Comparison of ENCODE assay signal across 9 cellular contexts in the genomic region with DNA sequence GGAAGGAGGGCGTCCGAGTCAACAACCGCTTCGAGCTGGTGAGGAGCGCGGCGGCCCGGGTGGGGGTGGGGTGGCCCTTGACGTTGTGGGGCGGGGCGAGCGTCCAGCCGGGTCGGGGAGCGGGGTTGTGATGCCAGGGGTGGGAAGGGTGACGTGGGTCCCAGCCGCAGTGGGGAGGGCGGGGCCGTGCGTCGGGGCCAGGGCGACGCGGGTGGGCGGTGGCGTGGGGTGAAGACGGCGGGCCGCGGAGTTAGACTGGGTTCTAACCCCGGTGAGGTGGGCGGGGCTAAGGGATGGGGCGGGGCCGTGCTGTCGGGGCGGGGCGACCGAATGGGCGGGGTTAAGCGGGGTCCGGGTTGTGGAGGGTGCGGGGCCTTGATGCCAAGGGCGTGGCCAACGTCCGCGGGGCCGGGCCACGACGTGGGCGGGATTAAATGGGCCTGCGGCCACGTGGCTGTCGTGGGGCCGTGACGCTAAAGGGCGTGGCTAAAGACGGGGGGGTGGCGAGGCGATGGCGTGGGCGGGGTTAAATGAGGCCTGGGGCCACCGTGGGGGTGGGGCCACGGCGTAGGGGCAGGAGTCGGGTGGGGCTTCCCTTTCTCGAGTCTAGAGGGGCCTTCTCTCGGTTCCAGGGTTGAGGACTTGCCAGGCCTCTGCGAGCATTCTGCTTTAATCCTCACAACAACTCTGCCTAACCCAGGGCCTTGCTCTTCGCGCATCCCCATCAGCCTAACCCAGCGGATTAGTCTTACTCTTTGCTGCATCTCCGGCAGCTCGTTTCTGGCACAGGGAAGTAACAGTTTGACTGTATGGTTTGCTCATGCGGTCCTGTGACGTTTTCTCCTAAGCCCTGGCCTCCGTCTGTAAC. TPM values are rescaled to one million over a fixed set of nuclear protein-coding genes. Genes with fewer than 3 reads are reported as not detected.
DNase-seq lines count a peak whose midpoint lies in the region; ATAC-seq, FAIRE-seq and TF ChIP-seq lines count a peak whose summit lies in the region.
"Had no signal": no experiment of that assay in that cellular context is flagged by ENCODE, and none has a peak within 500 bp of the region (broad histone marks: within the 10 kb centered on the region; RNA-seq: fewer than 3 reads in every experiment).

No MANE protein-coding gene starts in this region.

- peaks cover 16% of the 10 kb centered on the region for H3K36me3 ChIP-seq in CD8-positive, alpha-beta memory T cell (ENCODE audit: insufficient read depth, low read length)
- H3K36me3 ChIP-seq in HUES6 (ENCODE audit: control insufficient read depth, insufficient read depth, low read length) (peaks cover 29% of the 10 kb centered on the region), OCI-LY1 (ENCODE audit: insufficient read depth, low read length) (peaks cover 46% of the 10 kb centered on the region), endothelial cell of umbilical vein (ENCODE audit: control insufficient read depth in 2 of 2, extremely low read depth in 1 of 2, insufficient read depth in 2 of 2, low read length in 2 of 2) (peaks cover 4 to 9% of the 10 kb centered on the region in 2 experiments)

- H3K4me1 Mint-ChIP-seq in CD8-positive, alpha-beta memory T cell, result peaks cover 18 to 28% (median 21%) of the 10 kb centered on the region in 3 donors
- peaks cover 15% of the 10 kb centered on the region for H3K4me1 Mint-ChIP-seq in mesothelial cell of epicardium

- CTCF ChIA-PET in CD8-positive, alpha-beta memory T cell (lab: Charles Lee), result interaction anchor here (0.9 to 4.7 kb wide), 9 partner anchors 9 to 174 kb away, joined by 3 to 25 read pairs (median 4); a partner anchor contains a TSS
- CTCF ChIA-PET in endothelial cell of umbilical vein (lab: Charles Lee), result interaction anchor here (0.8 to 2.2 kb wide), 7 partner anchors 10 to 250 kb away, joined by 3 to 20 read pairs (median 6); no protein-coding TSS in a partner anchor

- H3K27me3 Mint-ChIP-seq in CD8-positive, alpha-beta memory T cell, result no peaks in the 10 kb centered on the region
- no peaks in the 10 kb centered on the region for H3K27me3 Mint-ChIP-seq in mesothelial cell of epicardium (ENCODE audit: low read depth)

- H3K9me3 ChIP-seq in CD8-positive, alpha-beta memory T cell (ENCODE audit: low read length), result peaks cover 6% of the 10 kb centered on the region
- H3K9me3 ChIP-seq in HUES6 (ENCODE audit: control insufficient read depth, insufficient read depth, low read depth, low read length) (no peaks in the 10 kb centered on the region), OCI-LY1 (ENCODE audit: low read length) (peaks cover 12% of the 10 kb centered on the region), endothelial cell of umbilical vein (replicated peaks; ENCODE audit: control insufficient read depth, insufficient read depth, low read length) (no peaks in the 10 kb centered on the region)

- H4K20me1 ChIP-seq in OCI-LY1 (ENCODE audit: insufficient read depth, low read length) (no peaks in the 10 kb centered on the region), endothelial cell of umbilical vein (replicated peaks; ENCODE audit: control insufficient read depth, extremely low read depth, insufficient read depth, low read length) (peaks cover 13% of the 10 kb centered on the region)

- dilution Hi-C loops in endothelial cell of umbilical vein (cut with MboI; ENCODE audit: extremely low pct_ligation_motif_present, low sequenced_read_pairs), result no loop called here

- no peak for TF ChIP-seq POLR2A in endothelial cell of umbilical vein (IDR thresholded peaks at IDR 0.05; ENCODE audit: low read depth, low read length)

- peak overlapping the region; percentile 66 for H3K4me2 ChIP-seq in OCI-LY1 (ENCODE audit: low read length)
- H3K4me2 ChIP-seq in endothelial cell of umbilical vein (ENCODE audit: insufficient read depth, low read length), result peak overlapping the region; percentile 84

- peak overlapping the region; percentile 98 for H3K27ac ChIP-seq in CD8-positive, alpha-beta memory T cell (ENCODE audit: low read depth, low read length)
- H3K27ac ChIP-seq in HUES6 (ENCODE audit: low read depth, low read length), result peak overlapping the region; percentile 96
- H3K27ac ChIP-seq in OCI-LY1 (ENCODE audit: low read depth, low read length, poor library complexity, severe bottlenecking), result peak overlapping the region; percentile 87
- peak overlapping the region; percentile 99 for H3K27ac ChIP-seq in endothelial cell of umbilical vein (ENCODE audit: insufficient read depth, low read depth, low read length)

- H3K4me1 ChIP-seq in CD8-positive, alpha-beta memory T cell (ENCODE audit: insufficient read depth, low read length), result peaks cover 21% of the 10 kb centered on the region
- H3K4me1 ChIP-seq in HUES6 (ENCODE audit: control insufficient read depth, insufficient read depth, low read length), result peaks cover 11% of the 10 kb centered on the region; the same call in 1 of the 2 replicates
- H3K4me1 ChIP-seq in OCI-LY1 (ENCODE audit: insufficient read depth, low read length, severe bottlenecking), result peaks cover 17% of the 10 kb centered on the region
- peaks cover 8% of the 10 kb centered on the region for H3K4me1 ChIP-seq in endothelial cell of umbilical vein (ENCODE audit: control insufficient read depth, extremely low read depth, insufficient read depth, low read length)

- peak overlapping the region; percentile 90 to 97 (median 93) for H3K4me3 Mint-ChIP-seq in CD8-positive, alpha-beta memory T cell
- peak overlapping the region; percentile 87 for H3K4me3 Mint-ChIP-seq in mesothelial cell of epicardium

- peak; percentile 95 for FAIRE-seq in endothelial cell of umbilical vein (lab: Jason Lieb, UNC)
- FAIRE-seq: endometrium had no signal

- peak overlapping the region; percentile 82 for H3K4me3 ChIP-seq in CD8-positive, alpha-beta memory T cell (ENCODE audit: low read length)
- H3K4me3 ChIP-seq in HUES6 (ENCODE audit: low read depth, low read length) (peak overlapping the region; percentile 83), OCI-LY1 (ENCODE audit: low read depth, low read length, poor library complexity, severe bottlenecking) (peak overlapping the region; percentile 76), endothelial cell of umbilical vein (replicated peaks in 1 of 3; ENCODE audit: insufficient read depth in 1 of 3, low read depth in 1 of 3, low read length in 3 of 3) (peak overlapping the region; percentile 76 to 86 (median 85))

- no peaks in the 10 kb centered on the region for H3F3A ChIP-seq in OCI-LY1 (ENCODE audit: insufficient read depth, low read length)

- intact Hi-C loops in endothelial cell of umbilical vein (cut with micrococcal nuclease), result loop anchor here (1.0 kb wide), 4 partner anchors 10 to 174 kb away; a partner anchor contains a TSS

- H3K9me2 ChIP-seq in OCI-LY1 (ENCODE audit: low read depth, low read length), result no peaks in the 10 kb centered on the region

- peak overlapping the region; percentile 98 to 100 (median 98) for H3K27ac Mint-ChIP-seq in CD8-positive, alpha-beta memory T cell
- peak overlapping the region; percentile 99 for H3K27ac Mint-ChIP-seq in mesothelial cell of epicardium

- BruUV-seq in endothelial cell of umbilical vein (replicated peaks; lab: Mats Ljungman, UMichigan), result no TSS peak

- peaks cover 29% of the 10 kb centered on the region for H3K79me2 ChIP-seq in OCI-LY1 (ENCODE audit: insufficient read depth, low read length)
- H3K79me2 ChIP-seq in endothelial cell of umbilical vein (ENCODE audit: control insufficient read depth, insufficient read depth, low read length), result peaks cover 39% of the 10 kb centered on the region

- POLR2A ChIA-PET in CD8-positive, alpha-beta memory T cell (lab: Charles Lee), result interaction anchor here (0.6 to 2.9 kb wide), 10 partner anchors 11 to 559 kb away, joined by 3 to 18 read pairs (median 4); no protein-coding TSS in a partner anchor
- POLR2A ChIA-PET in endothelial cell of umbilical vein (lab: Charles Lee), result interaction anchor here (0.6 to 2.2 kb wide), 4 partner anchors 10 to 113 kb away, joined by 3 to 8 read pairs (median 6); a partner anchor contains a TSS

- TF ChIP-seq CTCF in OCI-LY1 (IDR thresholded peaks at IDR 0.05; ENCODE audit: low read length), result no peak
- no peak for TF ChIP-seq CTCF in endothelial cell of umbilical vein (IDR thresholded peaks at IDR 0.05; ENCODE audit: extremely low read depth in 1 of 2, insufficient read depth in 1 of 2, low read depth in 1 of 2, low read length in 2 of 2)
- no peak for TF ChIP-seq CTCF in mesothelial cell of epicardium (IDR thresholded peaks at IDR 0.05; ENCODE audit: unreplicated experiment)

- peaks cover 3 to 7% (median 4%) of the 10 kb centered on the region in 5 donors for H3K9me3 Mint-ChIP-seq in CD8-positive, alpha-beta memory T cell
- no peaks in the 10 kb centered on the region for H3K9me3 Mint-ChIP-seq in mesothelial cell of epicardium

- H3K9me1 ChIP-seq in endothelial cell of umbilical vein (replicated peaks; ENCODE audit: control insufficient read depth, extremely low read depth, insufficient read depth, low read length), result no peaks in the 10 kb centered on the region

- H3K27me3 ChIP-seq in CD8-positive, alpha-beta memory T cell (ENCODE audit: insufficient read depth, low read length, poor library complexity, severe bottlenecking), result no peaks in the 10 kb centered on the region
- H3K27me3 ChIP-seq in HUES6 (ENCODE audit: control insufficient read depth, insufficient read depth, low read length) (no peaks in the 10 kb centered on the region), OCI-LY1 (ENCODE audit: insufficient read depth, low read length) (no peaks in the 10 kb centered on the region), endothelial cell of umbilical vein (ENCODE audit: control insufficient read depth in 2 of 2, insufficient read depth in 2 of 2, low read length in 2 of 2) (no peaks in the 10 kb centered on the region)

- peaks cover 5 to 39% (median 7%) of the 10 kb centered on the region in 3 donors for H3K36me3 Mint-ChIP-seq in CD8-positive, alpha-beta memory T cell
- peaks cover 13% of the 10 kb centered on the region for H3K36me3 Mint-ChIP-seq in mesothelial cell of epicardium

- no peak overlapping the region for H2AFZ ChIP-seq in OCI-LY1 (ENCODE audit: low read length)
- peak overlapping the region; percentile 62 for H2AFZ ChIP-seq in endothelial cell of umbilical vein (ENCODE audit: low read depth, low read length)

- ATAC-seq in GM21423 (IDR thresholded peaks at IDR 0.05; ENCODE audit: unreplicated experiment), result peak; percentile 70

- DNase-seq in CD8-positive, alpha-beta memory T cell, result peak; percentile 90 to 95 (median 94)
- DNase-seq in activated T-cell treated with anti-CD3 and anti-CD28 coated beads for 1 hour (ENCODE audit: low read depth), result peak; percentile 89
- DNase-seq in endothelial cell of umbilical vein (ENCODE audit: low read depth, low spot score), result peak; percentile 96
- peak; percentile 92 to 93 for DNase-seq in mesothelial cell of epicardium (ENCODE audit: low spot score in 2 of 2, unreplicated experiment in 2 of 2)
- peak; percentile 83 for DNase-seq in stimulated activated CD8-positive, alpha-beta memory T cell treated with anti-CD3 and anti-CD28 coated beads, Interleukin-15, amount 100 ng/mL, for 1 hour (ENCODE audit: low read depth)

- H3K9ac ChIP-seq in HUES6 (ENCODE audit: low read length) (peak overlapping the region; percentile 99), OCI-LY1 (ENCODE audit: low read length) (peak overlapping the region; percentile 82), endothelial cell of umbilical vein (replicated peaks; ENCODE audit: extremely low read depth, insufficient read depth, low read length) (peak overlapping the region; percentile 100)

RNA-seq across cellular contexts. Expression of a gene that starts 0.7 kb away (rescaled TPM):
- total RNA-seq in CD8-positive, alpha-beta memory T cell, result 100 to 1,000 TPM; 154 to 155 TPM
- polyA plus RNA-seq in CD8-positive, alpha-beta memory T cell, result 121 TPM
- 234 and 238 TPM in 2 replicates for total RNA-seq in endothelial cell of umbilical vein
- 193 and 194 TPM in 2 replicates for polyA plus RNA-seq in endothelial cell of umbilical vein
- polyA plus RNA-seq in endothelial cell of umbilical vein (2011; cell fraction: cytosol; rRNA removed), result 140 and 148 TPM in 2 replicates
- polyA plus RNA-seq in endothelial cell of umbilical vein (2011; cell fraction: nucleus; rRNA removed), result 494 and 552 TPM in 2 replicates
- 164 and 208 TPM in 2 replicates for polyA plus RNA-seq in endothelial cell of umbilical vein (2012)
- 112 and 144 TPM in 2 replicates for polyA minus RNA-seq in endothelial cell of umbilical vein
- polyA minus RNA-seq in endothelial cell of umbilical vein (2011; cell fraction: cytosol; rRNA and poly(A)+ RNA removed), result 49.4 TPM
- 96.9 and 129 TPM in 2 replicates for polyA minus RNA-seq in endothelial cell of umbilical vein (2011; cell fraction: nucleus; rRNA and poly(A)+ RNA removed)
- 304 to 323 TPM (median 313 TPM) in 3 replicates for total RNA-seq in mesothelial cell of epicardium

RNA-seq across cellular contexts. Expression of a gene that starts 44.6 kb away (rescaled TPM):
- 1 to 10 TPM; 1.9 to 2.6 TPM for total RNA-seq in CD8-positive, alpha-beta memory T cell
- polyA plus RNA-seq in CD8-positive, alpha-beta memory T cell, result 0.86 TPM
- total RNA-seq in endothelial cell of umbilical vein, result 3.2 and 4.0 TPM in 2 replicates
- polyA plus RNA-seq in endothelial cell of umbilical vein, result 4.2 and 4.9 TPM in 2 replicates
- 1.5 and 1.7 TPM in 2 replicates for polyA plus RNA-seq in endothelial cell of umbilical vein (2011; cell fraction: cytosol; rRNA removed)
- polyA plus RNA-seq in endothelial cell of umbilical vein (2011; cell fraction: nucleus; rRNA removed), result 16.7 and 18.4 TPM in 2 replicates
- 2.0 and 2.1 TPM in 2 replicates for polyA plus RNA-seq in endothelial cell of umbilical vein (2012)
- 6.7 and 14.2 TPM in 2 replicates for polyA minus RNA-seq in endothelial cell of umbilical vein
- 5.3 TPM for polyA minus RNA-seq in endothelial cell of umbilical vein (2011; cell fraction: cytosol; rRNA and poly(A)+ RNA removed)
- 5.3 and 7.0 TPM in 2 replicates for polyA minus RNA-seq in endothelial cell of umbilical vein (2011; cell fraction: nucleus; rRNA and poly(A)+ RNA removed)
- 6.7 to 7.5 TPM (median 7.5 TPM) in 3 replicates for total RNA-seq in mesothelial cell of epicardium

RNA-seq across cellular contexts. Expression of a gene that starts 45.8 kb away (rescaled TPM):
- 1 to 10 TPM in 1 of 2 experiments, under 1 TPM in 1; 0.37 to 1.4 TPM for total RNA-seq in CD8-positive, alpha-beta memory T cell
- 0.18 TPM for polyA plus RNA-seq in CD8-positive, alpha-beta memory T cell
- 2.4 and 3.1 TPM in 2 replicates for total RNA-seq in endothelial cell of umbilical vein
- polyA plus RNA-seq in endothelial cell of umbilical vein, result 1.2 and 1.5 TPM in 2 replicates
- polyA plus RNA-seq in endothelial cell of umbilical vein (2011; cell fraction: cytosol; rRNA removed), result 0.65 and 0.89 TPM in 2 replicates
- 3.6 and 4.0 TPM in 2 replicates for polyA plus RNA-seq in endothelial cell of umbilical vein (2011; cell fraction: nucleus; rRNA removed)
- polyA plus RNA-seq in endothelial cell of umbilical vein (2012), result 1.1 and 2.3 TPM in 2 replicates
- polyA minus RNA-seq in endothelial cell of umbilical vein, result 0.80 and 1.2 TPM in 2 replicates
- polyA minus RNA-seq in endothelial cell of umbilical vein (2011; cell fraction: cytosol; rRNA and poly(A)+ RNA removed), result 30.9 TPM
- polyA minus RNA-seq in endothelial cell of umbilical vein (2011; cell fraction: nucleus; rRNA and poly(A)+ RNA removed), result 0.96 and 1.9 TPM in 2 replicates
- 4.9 to 6.8 TPM (median 5.5 TPM) in 3 replicates for total RNA-seq in mesothelial cell of epicardium

RNA-seq across cellular contexts. Expression of a gene that starts 49.1 kb away (rescaled TPM):
- total RNA-seq in CD8-positive, alpha-beta memory T cell, result under 1 TPM; 0.31 to 0.38 TPM
- not detected for polyA plus RNA-seq in CD8-positive, alpha-beta memory T cell
- total RNA-seq in endothelial cell of umbilical vein (164 and 215 TPM in 2 replicates), mesothelial cell of epicardium (24.5 to 26.4 TPM (median 24.7 TPM) in 3 replicates)
- polyA plus RNA-seq in endothelial cell of umbilical vein, result 170 and 214 TPM in 2 replicates
- 99.2 and 121 TPM in 2 replicates for polyA plus RNA-seq in endothelial cell of umbilical vein (2011; cell fraction: cytosol; rRNA removed)
- polyA plus RNA-seq in endothelial cell of umbilical vein (2011; cell fraction: nucleus; rRNA removed), result 65.6 and 75.4 TPM in 2 replicates
- polyA plus RNA-seq in endothelial cell of umbilical vein (2012), result 275 and 337 TPM in 2 replicates
- polyA minus RNA-seq in endothelial cell of umbilical vein, result 114 and 129 TPM in 2 replicates
- polyA minus RNA-seq in endothelial cell of umbilical vein (2011; cell fraction: cytosol; rRNA and poly(A)+ RNA removed), result 17.8 TPM
- 25.2 and 25.6 TPM in 2 replicates for polyA minus RNA-seq in endothelial cell of umbilical vein (2011; cell fraction: nucleus; rRNA and poly(A)+ RNA removed)

RNA-seq across cellular contexts. Expression of a gene that starts 57.6 kb away (rescaled TPM):
- total RNA-seq in CD8-positive, alpha-beta memory T cell, result 10 to 100 TPM; 88.0 to 94.0 TPM
- 10.8 TPM for polyA plus RNA-seq in CD8-positive, alpha-beta memory T cell
- total RNA-seq in endothelial cell of umbilical vein, result 71.9 and 78.7 TPM in 2 replicates
- 33.3 and 34.4 TPM in 2 replicates for polyA plus RNA-seq in endothelial cell of umbilical vein
- polyA plus RNA-seq in endothelial cell of umbilical vein (2011; cell fraction: cytosol; rRNA removed), result 21.6 and 25.0 TPM in 2 replicates
- 220 and 271 TPM in 2 replicates for polyA plus RNA-seq in endothelial cell of umbilical vein (2011; cell fraction: nucleus; rRNA removed)
- 17.6 and 28.9 TPM in 2 replicates for polyA plus RNA-seq in endothelial cell of umbilical vein (2012)
- 64.2 and 73.5 TPM in 2 replicates for polyA minus RNA-seq in endothelial cell of umbilical vein
- 72.9 TPM for polyA minus RNA-seq in endothelial cell of umbilical vein (2011; cell fraction: cytosol; rRNA and poly(A)+ RNA removed)
- 86.6 and 114 TPM in 2 replicates for polyA minus RNA-seq in endothelial cell of umbilical vein (2011; cell fraction: nucleus; rRNA and poly(A)+ RNA removed)
- total RNA-seq in mesothelial cell of epicardium, result 37.3 to 50.8 TPM (median 46.2 TPM) in 3 replicates

Comparison
In these comparisons a context has a peak if more than half of its experiments do, and no peak if none do; other contexts are left out.
1. Peak in every context shown above with its lines: DNase-seq, ATAC-seq, H3K4me3 ChIP-seq and H3K27ac ChIP-seq.